In genomic region chr7:149774237-149775175, GRCh38 we compare ENCODE assay signal across 8 cellular contexts. TPM values are rescaled to one million over a fixed set of nuclear protein-coding genes. Genes with fewer than 3 reads are reported as not detected.
DNase-seq lines count a peak whose midpoint lies in the region; ATAC-seq and TF ChIP-seq lines count a peak whose summit lies in the region.

No MANE protein-coding gene starts in this region.

- H3K9me3 ChIP-seq in OCI-LY3 (ENCODE audit: insufficient read depth, low read length) = no peaks in the 10 kb centered on the region
- no peaks in the 10 kb centered on the region for H3K9me3 ChIP-seq in esophagus squamous epithelium

- POLR2A ChIA-PET in HEK293T (lab: Yijun Ruan, JAX) = interaction anchor here (0.7 to 2.6 kb wide), 6 partner anchors 8 to 39 kb away, joined by 3 to 8 read pairs (median 4); no protein-coding TSS in a partner anchor

- H3K4me1 ChIP-seq in OCI-LY3 (ENCODE audit: low read length) (peaks cover 13% of the 10 kb centered on the region), esophagus squamous epithelium (peaks cover 14 to 64% (median 22%) of the 10 kb centered on the region in 3 donors)

- no peaks in the 10 kb centered on the region for H4K20me1 ChIP-seq in OCI-LY3 (ENCODE audit: insufficient read depth, low read length)

- intact Hi-C loops in esophagus squamous epithelium (cut with DNase I) = no loop called here

- peak overlapping the region; percentile 52 for H3K27ac Mint-ChIP-seq in progenitor cell of endocrine pancreas

- peaks cover 64% of the 10 kb centered on the region for H3K27me3 ChIP-seq in OCI-LY3 (ENCODE audit: low read depth, low read length)
- peaks cover 0 to 42% (median 0%) of the 10 kb centered on the region in 4 donors for H3K27me3 ChIP-seq in esophagus squamous epithelium

- H3K27ac ChIP-seq in OCI-LY3 (ENCODE audit: low read length) (no peak overlapping the region), esophagus squamous epithelium (peak overlapping the region in 3 of 4 donors; percentile 78 to 87 (median 86))

- H3K79me2 ChIP-seq in OCI-LY3 (ENCODE audit: low read length) = no peaks in the 10 kb centered on the region

- no peak for ATAC-seq in GM18498 (IDR thresholded peaks at IDR 0.05; ENCODE audit: unreplicated experiment)

- no peak overlapping the region for H2AFZ ChIP-seq in OCI-LY3 (ENCODE audit: low read depth, low read length)

- H3K4me2 ChIP-seq in OCI-LY3 (ENCODE audit: low read length) = peak overlapping the region; percentile 99

- CTCF ChIA-PET in HEK293T (lab: Yijun Ruan, JAX) = interaction anchor here (0.7 to 3.3 kb wide), 4 partner anchors 14 to 149 kb away, joined by 3 to 17 read pairs (median 3); no protein-coding TSS in a partner anchor

- H3K4me3 Mint-ChIP-seq in progenitor cell of endocrine pancreas (ENCODE audit: low read depth) = peak overlapping the region; percentile 72

- H3K36me3 ChIP-seq in OCI-LY3 (replicated peaks; ENCODE audit: low read depth, low read length) (no peaks in the 10 kb centered on the region), esophagus squamous epithelium (no peaks in the 10 kb centered on the region)

- no peak for TF ChIP-seq CTCF in OCI-LY3 (IDR thresholded peaks at IDR 0.05; ENCODE audit: low read depth, low read length)
- no peak for TF ChIP-seq CTCF in esophagus squamous epithelium (IDR thresholded peaks at IDR 0.05)
- TF ChIP-seq CTCF in progenitor cell of endocrine pancreas (IDR thresholded peaks at IDR 0.05; ENCODE audit: unreplicated experiment) = no peak

- WGBS in esophagus squamous epithelium, 2 donors = 29 to 47% methylated on average over 11 to 16 of the region's 27 CpGs

- H3K9me3 Mint-ChIP-seq in progenitor cell of endocrine pancreas (ENCODE audit: low read depth) = no peaks in the 10 kb centered on the region

- H3K9ac ChIP-seq in OCI-LY3 (ENCODE audit: low read length) = no peak overlapping the region

- H3K4me3 ChIP-seq in OCI-LY3 (ENCODE audit: low read length) (peak overlapping the region; percentile 99; the same call in 1 of the 2 replicates), esophagus squamous epithelium (peak overlapping the region in 3 of 4 donors; percentile 58 to 86 (median 72))

- no peak for TF ChIP-seq POLR2A in esophagus squamous epithelium (IDR thresholded peaks at IDR 0.05)

- H3K27me3 Mint-ChIP-seq in progenitor cell of endocrine pancreas = peaks cover 39% of the 10 kb centered on the region

- peak; percentile 63 for DNase-seq in DMS 273 (lab: John Stamatoyannopoulos, UW; ENCODE audit: unreplicated experiment)
- no peak for DNase-seq in DMS 273 treated with DMSO at 0.1 percent for 48 hours (lab: John Stamatoyannopoulos, UW)
- DNase-seq in esophagus squamous epithelium (lab: John Stamatoyannopoulos, UW) = no peak
- DNase-seq in progenitor cell of endocrine pancreas (ENCODE audit: low spot score, unreplicated experiment) = no peak
- no peak for DNase-seq in NCI-H446 treated with DMSO at 0.1 percent for 48 hours (lab: John Stamatoyannopoulos, UW)
- DNase-seq in HEK293T (ENCODE audit: extremely low spot score) = no peak

- H3K36me3 Mint-ChIP-seq in progenitor cell of endocrine pancreas (ENCODE audit: insufficient read depth) = no peaks in the 10 kb centered on the region

- H3K4me1 Mint-ChIP-seq in progenitor cell of endocrine pancreas (ENCODE audit: low read depth) = peaks cover 2% of the 10 kb centered on the region

TF ChIP-seq in HEK293T, 16 proteins besides CTCF, POLR2A, EP300 and RAD21:
- TF ChIP-seq FOXK2 (IDR thresholded peaks at IDR 0.05) = no peak
- no peak for TF ChIP-seq ZNF384 (IDR thresholded peaks at IDR 0.05)
TF ChIP-seq in HEK293T: peak in this region for 0.

RNA-seq across cellular contexts. Expression of gene ZNF467, which starts 1.1 kb away (rescaled TPM):
- total RNA-seq in esophagus squamous epithelium (1 to 10 TPM; 1.2 to 4.4 (median 2.0) TPM), progenitor cell of endocrine pancreas (14.8 and 16.1 TPM in 2 replicates)
